ENCODE assay signal across 8 cellular contexts in genomic region chr12:26524862-26525465, GRCh38.
A peak's percentile ranks its signal among the peaks of the same experiment; 100 is the strongest.
DNase-seq lines count a peak whose midpoint lies in the region; ATAC-seq and TF ChIP-seq lines count a peak whose summit lies in the region.

No MANE protein-coding gene starts in this region.

- peak; percentile 27 to 50 (median 35) for TF ChIP-seq CTCF in upper lobe of left lung (IDR thresholded peaks at IDR 0.05)

- no peak for TF ChIP-seq POLR2A in upper lobe of left lung (IDR thresholded peaks at IDR 0.05)

- H3K4me3 ChIP-seq in upper lobe of left lung: no peak overlapping the region

- peaks cover 5 to 11% (median 7%) of the 10 kb centered on the region in 4 donors for H3K4me1 ChIP-seq in upper lobe of left lung

- H3K27ac ChIP-seq in upper lobe of left lung: no peak overlapping the region

- ATAC-seq in upper lobe of left lung (ENCODE audit: low FRiP score in 2 of 2) (peak in 1 of 2 donors; percentile 62), GM21737 (IDR thresholded peaks at IDR 0.05; ENCODE audit: unreplicated experiment) (no peak)

- peaks cover 3 to 15% (median 11%) of the 10 kb centered on the region in 4 donors for H3K9me3 ChIP-seq in upper lobe of left lung

- TF ChIP-seq EP300 in upper lobe of left lung (IDR thresholded peaks at IDR 0.05): no peak

- 85 to 98% methylated on average over 2 of the region's 2 CpGs for WGBS in upper lobe of left lung, 2 donors

- H3K27me3 ChIP-seq in upper lobe of left lung: no peaks in the 10 kb centered on the region

- no peaks in the 10 kb centered on the region for H3K36me3 ChIP-seq in upper lobe of left lung

- in situ Hi-C loops in SK-MEL-5 (cut with HindIII; ENCODE audit: low pct_unique_long_range_greater_than_20kb, low sequenced_read_pairs): no loop called here

- peak in 2 of 3 donors; percentile 4 to 24 for DNase-seq in stimulated activated CD4-positive, alpha-beta T cell treated with anti-CD3 and anti-CD28 coated beads, Interleukin-12 subunit alpha, Interleukin-12 subunit beta, amount 100 ng/mL, for 48 hours (ENCODE audit: low read depth in 2 of 3, low spot score in 1 of 3)
- DNase-seq in stimulated activated CD4-positive, alpha-beta T cell treated with anti-CD3 and anti-CD28 coated beads, Interleukin-4, amount 100 ng/mL, for 4 hours: no peak
- DNase-seq in SK-MEL-5 (ENCODE audit: low read depth, low spot score) (peak; percentile 56), germinal center (ENCODE audit: low spot score) (peak; percentile 26), upper lobe of left lung (no peak), posterior vena cava (ENCODE audit: low spot score) (no peak), SKM-1 (lab: John Stamatoyannopoulos, UW; ENCODE audit: unreplicated experiment) (no peak)

- intact Hi-C loops in posterior vena cava (cut with DNase I): no loop called here

Comparison
In these comparisons a context has a peak if more than half of its experiments do, and no peak if none do; other contexts are left out.
1. DNase-seq: peak in stimulated activated CD4-positive, alpha-beta T cell treated with anti-CD3 and anti-CD28 coated beads, Interleukin-12 subunit alpha, Interleukin-12 subunit beta, amount 100 ng/mL, for 48 hours (2 of 3), SK-MEL-5 (single experiment) and germinal center (single experiment); none in stimulated activated CD4-positive, alpha-beta T cell treated with anti-CD3 and anti-CD28 coated beads, Interleukin-4, amount 100 ng/mL, for 4 hours (0 of 2), upper lobe of left lung (0 of 2), posterior vena cava (single experiment) and SKM-1 (single experiment).